Comparison of ENCODE assay signal across 15 cellular contexts in the genomic region with DNA sequence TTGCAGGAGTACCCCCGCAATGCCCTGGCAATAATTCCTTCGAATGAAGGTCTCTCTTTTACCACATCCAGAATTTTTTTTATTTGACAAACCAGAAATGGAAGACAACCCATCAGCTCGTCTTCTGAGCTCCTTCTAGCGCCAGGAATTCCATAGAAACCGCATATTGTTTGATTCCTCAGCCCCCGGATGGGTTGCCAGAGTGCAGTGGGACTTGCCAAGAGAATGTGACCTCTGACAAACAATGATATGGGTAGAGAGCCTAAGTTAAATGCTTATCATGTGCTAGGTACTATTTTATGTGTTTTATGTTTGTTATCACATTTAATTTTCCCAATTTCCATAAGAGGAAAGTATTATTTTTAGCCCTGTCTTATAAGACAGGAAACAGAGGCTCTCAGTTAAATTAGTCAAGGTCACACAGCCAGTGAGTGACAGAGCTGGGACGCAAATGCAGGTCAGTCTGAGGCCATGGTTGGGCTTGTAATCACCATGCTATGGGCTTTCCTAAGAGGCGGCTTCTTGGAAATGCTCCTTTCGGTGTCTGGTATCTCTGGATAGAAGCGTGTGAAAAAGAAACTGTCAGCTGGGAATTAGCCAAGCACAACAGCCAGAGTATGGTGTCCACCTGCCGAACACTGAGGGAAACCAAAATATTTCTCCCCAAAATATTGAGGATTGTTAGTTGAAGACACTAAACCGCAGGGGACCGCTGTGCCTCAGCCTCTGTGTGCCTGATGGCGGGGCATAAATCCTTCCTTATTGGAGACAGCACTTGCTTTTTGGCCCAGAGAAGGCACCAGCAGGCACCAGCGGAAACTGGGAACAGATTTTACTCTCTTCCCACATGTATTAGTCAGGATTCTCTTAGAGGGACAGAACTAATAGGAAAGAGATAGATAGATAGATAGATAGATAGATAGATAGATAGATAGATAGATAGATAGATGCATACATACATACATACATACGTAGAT. TPM values are rescaled to one million over a fixed set of nuclear protein-coding genes. Genes with fewer than 3 reads are reported as not detected.
DNase-seq lines count a peak whose midpoint lies in the region; TF ChIP-seq lines count a peak whose summit lies in the region.
"Had no signal": no experiment of that assay in that cellular context is flagged by ENCODE, and none has a peak within 500 bp of the region (broad histone marks: within the 10 kb centered on the region; RNA-seq: fewer than 3 reads in every experiment).

No MANE protein-coding gene starts in this region.

- no peaks in the 10 kb centered on the region for H3K9me3 ChIP-seq in OCI-LY7 (ENCODE audit: low read length)
- no peaks in the 10 kb centered on the region for H3K9me3 ChIP-seq in neural progenitor cell (ENCODE audit: low read depth)

- H3K9ac ChIP-seq in neural progenitor cell, result no peak overlapping the region

- no peaks in the 10 kb centered on the region for H3F3A ChIP-seq in neural progenitor cell (ENCODE audit: low read depth)

- peak overlapping the region; percentile 98 for H3K27ac Mint-ChIP-seq in neural progenitor cell
- H3K27ac Mint-ChIP-seq in activated naive CD4-positive, alpha-beta T cell treated with anti-CD3 and anti-CD28 coated beads for 36 hours, result no peak overlapping the region
- H3K27ac Mint-ChIP-seq: activated CD8-positive, alpha-beta T cell treated with anti-CD3 and anti-CD28 coated beads for 36 hours; activated naive CD8-positive, alpha-beta T cell treated with anti-CD3 and anti-CD28 coated beads, Interleukin-2, amount 50 U/mL, for 24 hours; H9; memory B cell; stimulated activated naive CD8-positive, alpha-beta T cell treated with anti-CD3 and anti-CD28 coated beads, Interleukin-15, Interleukin-2, amounts not matched to agents 100 ng/mL and 50 ng/mL, for 24 hours had no signal

- POLR2A ChIA-PET in AG04449 (lab: Yijun Ruan, JAX) (no interaction called here), OCI-LY7 (lab: Charles Lee) (no interaction called here)

- TF ChIP-seq CTCF in AG04449 (IDR thresholded peaks at IDR 0.05; ENCODE audit: insufficient read depth, low read length, missing control alignments) (no peak), OCI-LY7 (conservative IDR thresholded peaks at IDR 0.05; ENCODE audit: low read length) (no peak), fibroblast of mammary gland (conservative IDR thresholded peaks at IDR 0.05; ENCODE audit: control insufficient read depth, insufficient read depth, low read depth, low read length) (no peak), neural progenitor cell (IDR thresholded peaks at IDR 0.05) (no peak)

- no peaks in the 10 kb centered on the region for H3K27me3 ChIP-seq in neural progenitor cell

- peak overlapping the region; percentile 15; the same call in 1 of the 2 replicates for H3K4me3 ChIP-seq in AG04449 (ENCODE audit: low read depth, low read length)
- H3K4me3 ChIP-seq in OCI-LY7 (ENCODE audit: low read depth, low read length, poor library complexity, severe bottlenecking), result no peak overlapping the region
- no peak overlapping the region for H3K4me3 ChIP-seq in fibroblast of mammary gland (ENCODE audit: control insufficient read depth, low read depth, low read length)
- no peak overlapping the region for H3K4me3 ChIP-seq in neural progenitor cell

- BruUV-seq in OCI-LY7 (replicated peaks; lab: Mats Ljungman, UMichigan), result no TSS peak

- no peaks in the 10 kb centered on the region for H3K9me3 Mint-ChIP-seq in neural progenitor cell
- no peaks in the 10 kb centered on the region for H3K9me3 Mint-ChIP-seq in activated naive CD4-positive, alpha-beta T cell treated with anti-CD3 and anti-CD28 coated beads for 36 hours
- H3K9me3 Mint-ChIP-seq: H9, memory B cell had no signal

- peak; percentile 59 for DNase-seq in AG04449 (ENCODE audit: low read depth, low spot score)
- no peak for DNase-seq in OCI-LY7 (ENCODE audit: low spot score)
- peak; percentile 67 for DNase-seq in fibroblast of mammary gland (ENCODE audit: low read depth)
- no peak for DNase-seq in neural progenitor cell (ENCODE audit: low spot score)
- no peak for DNase-seq in DMS79 treated with DMSO at 0.1 percent for 48 hours (lab: John Stamatoyannopoulos, UW)
- no peak for DNase-seq in activated CD8-positive, alpha-beta memory T cell treated with anti-CD3 and anti-CD28 coated beads, Interleukin-2, amount 50 U/mL, for 4 hours
- DNase-seq in activated CD4-positive, alpha-beta T cell treated with anti-CD3 and anti-CD28 coated beads, Interleukin-2, amount 50 U/mL, for 1 hour, result no peak
- DNase-seq in activated naive CD4-positive, alpha-beta T cell treated with anti-CD3 and anti-CD28 coated beads for 36 hours, result no peak
- DNase-seq: activated CD8-positive, alpha-beta T cell treated with anti-CD3 and anti-CD28 coated beads for 36 hours; activated naive CD8-positive, alpha-beta T cell treated with anti-CD3 and anti-CD28 coated beads, Interleukin-2, amount 50 U/mL, for 24 hours; GF-D8; H9; NCI-H524 had no signal

- H3K27ac ChIP-seq in OCI-LY7 (ENCODE audit: low read depth, low read length, poor library complexity, severe bottlenecking), result no peak overlapping the region
- no peak overlapping the region for H3K27ac ChIP-seq in neural progenitor cell

- intact Hi-C loops in OCI-LY7 (cut with micrococcal nuclease; ENCODE audit: unreplicated experiment), result no loop called here
- intact Hi-C loops in activated naive CD4-positive, alpha-beta T cell treated with anti-CD3 and anti-CD28 coated beads for 36 hours (cut with micrococcal nuclease), result no loop called here

- peaks cover 9% of the 10 kb centered on the region for H3K27me3 Mint-ChIP-seq in neural progenitor cell (ENCODE audit: insufficient read depth, low read depth)
- H3K27me3 Mint-ChIP-seq in activated naive CD4-positive, alpha-beta T cell treated with anti-CD3 and anti-CD28 coated beads for 36 hours (ENCODE audit: low read depth), result no peaks in the 10 kb centered on the region
- H3K27me3 Mint-ChIP-seq: activated CD8-positive, alpha-beta T cell treated with anti-CD3 and anti-CD28 coated beads for 36 hours; activated naive CD8-positive, alpha-beta T cell treated with anti-CD3 and anti-CD28 coated beads, Interleukin-2, amount 50 U/mL, for 24 hours; memory B cell; stimulated activated naive CD8-positive, alpha-beta T cell treated with anti-CD3 and anti-CD28 coated beads, Interleukin-15, Interleukin-2, amounts not matched to agents 100 ng/mL and 50 ng/mL, for 24 hours had no signal

- H3K9me2 ChIP-seq in OCI-LY7 (ENCODE audit: insufficient read depth, low read length), result no peaks in the 10 kb centered on the region

- H3K36me3 Mint-ChIP-seq in neural progenitor cell, result no peaks in the 10 kb centered on the region
- H3K36me3 Mint-ChIP-seq in activated naive CD4-positive, alpha-beta T cell treated with anti-CD3 and anti-CD28 coated beads for 36 hours (ENCODE audit: low read depth), result no peaks in the 10 kb centered on the region
- H3K36me3 Mint-ChIP-seq: memory B cell had no signal

- no peak overlapping the region for H3K4me2 ChIP-seq in OCI-LY7 (ENCODE audit: low read length)
- no peak overlapping the region for H3K4me2 ChIP-seq in neural progenitor cell

- CTCF ChIA-PET in AG04449 (lab: Yijun Ruan, JAX) (interaction anchor here (0.8 to 1.5 kb wide), 3 partner anchors 14 to 228 kb away, joined by 3 to 5 read pairs (median 3); no protein-coding TSS in a partner anchor), OCI-LY7 (lab: Charles Lee; ENCODE audit: unreplicated experiment) (no interaction called here)
- CTCF ChIA-PET in activated naive CD4-positive, alpha-beta T cell treated with anti-CD3 and anti-CD28 coated beads for 36 hours (lab: Charles Lee), result interaction anchor here (0.6 kb wide), 1 partner anchor 295 kb away, joined by 3 read pairs; no protein-coding TSS in a partner anchor

- H2AFZ ChIP-seq in OCI-LY7 (ENCODE audit: low read length), result peak overlapping the region; percentile 49
- H2AFZ ChIP-seq in neural progenitor cell (replicated peaks), result no peak overlapping the region

- no peaks in the 10 kb centered on the region for H4K20me1 ChIP-seq in OCI-LY7 (ENCODE audit: insufficient read depth, low read length)
- H4K20me1 ChIP-seq in neural progenitor cell (ENCODE audit: low read depth), result no peaks in the 10 kb centered on the region

- H3K79me2 ChIP-seq in OCI-LY7 (ENCODE audit: insufficient read depth, low read depth, low read length), result no peaks in the 10 kb centered on the region
- no peaks in the 10 kb centered on the region for H3K79me2 ChIP-seq in neural progenitor cell (ENCODE audit: low read depth)

- H3K4me1 Mint-ChIP-seq in neural progenitor cell, result peaks cover 43% of the 10 kb centered on the region
- H3K4me1 Mint-ChIP-seq in activated naive CD4-positive, alpha-beta T cell treated with anti-CD3 and anti-CD28 coated beads for 36 hours (ENCODE audit: low read depth), result peaks cover 2% of the 10 kb centered on the region

- H3K36me3 ChIP-seq in OCI-LY7 (ENCODE audit: insufficient read depth, low read length) (no peaks in the 10 kb centered on the region), neural progenitor cell (no peaks in the 10 kb centered on the region)

- peak overlapping the region; percentile 42 for H3K4me3 Mint-ChIP-seq in neural progenitor cell
- no peak overlapping the region for H3K4me3 Mint-ChIP-seq in activated naive CD4-positive, alpha-beta T cell treated with anti-CD3 and anti-CD28 coated beads for 36 hours
- H3K4me3 Mint-ChIP-seq: activated CD8-positive, alpha-beta T cell treated with anti-CD3 and anti-CD28 coated beads for 36 hours; activated naive CD8-positive, alpha-beta T cell treated with anti-CD3 and anti-CD28 coated beads, Interleukin-2, amount 50 U/mL, for 24 hours; H9; memory B cell; stimulated activated naive CD8-positive, alpha-beta T cell treated with anti-CD3 and anti-CD28 coated beads, Interleukin-15, Interleukin-2, amounts not matched to agents 100 ng/mL and 50 ng/mL, for 24 hours had no signal

- H3K4me1 ChIP-seq in OCI-LY7 (ENCODE audit: insufficient read depth, low read length, poor library complexity, severe bottlenecking), result peaks cover 31% of the 10 kb centered on the region
- peaks cover 6% of the 10 kb centered on the region for H3K4me1 ChIP-seq in neural progenitor cell

RNA-seq across cellular contexts. Expression of a gene that starts 29.4 kb away (rescaled TPM):
- 0.54 and 0.92 TPM in 2 replicates for total RNA-seq in OCI-LY7 (2014; rRNA removed; shearing (Covaris generic))
- total RNA-seq in OCI-LY7 (2022), result 2.8 and 3.0 TPM in 2 replicates
- 1.5 and 2.7 TPM in 2 replicates for total RNA-seq in neural progenitor cell (ENCODE audit: low replicate concordance)
- total RNA-seq in activated naive CD4-positive, alpha-beta T cell treated with anti-CD3 and anti-CD28 coated beads for 36 hours, result 1 to 10 TPM in 1 of 2 experiments, under 1 TPM in 1; 0.91 to 1.2 TPM

RNA-seq across cellular contexts. Expression of a gene that starts 39.1 kb away (rescaled TPM):
- total RNA-seq in OCI-LY7 (2014; rRNA removed; shearing (Covaris generic)), result 16.7 and 23.1 TPM in 2 replicates
- total RNA-seq in OCI-LY7 (2022) (36.4 and 38.9 TPM in 2 replicates), neural progenitor cell (ENCODE audit: low replicate concordance) (21.2 and 24.2 TPM in 2 replicates)
- under 1 TPM; 0.29 to 0.37 TPM for total RNA-seq in activated naive CD4-positive, alpha-beta T cell treated with anti-CD3 and anti-CD28 coated beads for 36 hours

Comparison
In these comparisons a context has a peak if more than half of its experiments do, and no peak if none do; other contexts are left out.
1. DNase-seq: peak in AG04449 (single experiment) and fibroblast of mammary gland (single experiment); none in OCI-LY7 (single experiment), neural progenitor cell (single experiment), DMS79 treated with DMSO at 0.1 percent for 48 hours (single experiment), activated CD8-positive, alpha-beta memory T cell treated with anti-CD3 and anti-CD28 coated beads, Interleukin-2, amount 50 U/mL, for 4 hours (single experiment), activated CD4-positive, alpha-beta T cell treated with anti-CD3 and anti-CD28 coated beads, Interleukin-2, amount 50 U/mL, for 1 hour (single experiment) and activated naive CD4-positive, alpha-beta T cell treated with anti-CD3 and anti-CD28 coated beads for 36 hours (single experiment).
2. RNA of a gene that starts 39.1 kb away (total RNA-seq): 16.7 to 38.9 TPM in OCI-LY7 and 21.2 to 24.2 TPM in neural progenitor cell; 0.29 to 0.37 TPM in activated naive CD4-positive, alpha-beta T cell treated with anti-CD3 and anti-CD28 coated beads for 36 hours; every median in the first group is over 10 times any median in the second.